Comparison of ENCODE assay signal across 8 cellular contexts in the genomic region with DNA sequence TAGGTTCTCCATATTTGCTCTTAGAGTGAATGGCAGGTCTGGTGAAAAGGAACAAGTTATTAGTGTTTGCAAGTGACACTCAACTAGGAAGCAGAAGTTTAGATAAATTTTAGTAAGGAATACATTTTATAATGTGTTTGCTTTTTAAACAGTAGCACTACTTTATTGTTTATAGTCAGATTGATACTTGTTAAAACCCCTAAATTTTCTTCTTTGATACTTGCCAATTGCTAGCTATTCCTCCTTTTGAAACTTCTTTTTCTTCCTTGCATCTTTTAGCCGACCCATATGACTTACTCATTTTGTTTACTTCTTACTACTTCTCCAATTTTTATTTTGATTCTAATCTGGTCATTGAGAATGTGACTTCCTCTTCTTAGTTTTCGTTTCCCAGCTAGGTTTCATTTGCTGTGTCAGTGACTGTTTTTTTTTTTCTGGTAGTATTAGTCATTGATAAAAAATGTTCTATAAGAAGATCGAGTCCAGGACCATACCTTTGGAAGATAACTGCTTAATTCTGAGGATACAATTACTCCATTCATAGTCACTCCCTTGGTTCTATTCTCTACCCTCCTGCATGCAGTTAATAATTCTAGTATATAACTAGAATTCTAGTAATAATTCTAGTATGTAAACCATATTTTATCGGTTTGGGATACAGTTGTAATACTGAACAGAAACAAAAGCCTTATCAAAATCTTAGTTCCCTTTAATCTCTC.
DNase-seq lines count a peak whose midpoint lies in the region; ATAC-seq lines count a peak whose summit lies in the region.

No MANE protein-coding gene starts in this region.

- DNase-seq in SIG-M5 (lab: John Stamatoyannopoulos, UW) (peak; percentile 94), germinal center (ENCODE audit: low spot score) (peak; percentile 40), NCI-H1092 (lab: John Stamatoyannopoulos, UW) (no peak)
- DNase-seq in activated CD4-positive, CD25-positive, alpha-beta regulatory T cell (lab: John Stamatoyannopoulos, UW), result no peak

- peak; percentile 29 for ATAC-seq in GM18502 (IDR thresholded peaks at IDR 0.05; ENCODE audit: poor library complexity, unreplicated experiment)
- ATAC-seq in HG02885 (IDR thresholded peaks at IDR 0.05; ENCODE audit: poor library complexity, unreplicated experiment), result peak; percentile 25
- no peak for ATAC-seq in GM19467 (IDR thresholded peaks at IDR 0.05; ENCODE audit: unreplicated experiment)
- ATAC-seq in HG03045 (IDR thresholded peaks at IDR 0.05; ENCODE audit: unreplicated experiment), result no peak

Comparison
In these comparisons a context has a peak if more than half of its experiments do, and no peak if none do; other contexts are left out.
1. ATAC-seq: peak in GM18502 (single experiment) and HG02885 (single experiment); none in GM19467 (single experiment) and HG03045 (single experiment).
2. DNase-seq: peak in SIG-M5 (single experiment) and germinal center (single experiment); none in NCI-H1092 (single experiment) and activated CD4-positive, CD25-positive, alpha-beta regulatory T cell (0 of 4).